Comparison of ENCODE assay signal across 1 cellular context in the genomic region with DNA sequence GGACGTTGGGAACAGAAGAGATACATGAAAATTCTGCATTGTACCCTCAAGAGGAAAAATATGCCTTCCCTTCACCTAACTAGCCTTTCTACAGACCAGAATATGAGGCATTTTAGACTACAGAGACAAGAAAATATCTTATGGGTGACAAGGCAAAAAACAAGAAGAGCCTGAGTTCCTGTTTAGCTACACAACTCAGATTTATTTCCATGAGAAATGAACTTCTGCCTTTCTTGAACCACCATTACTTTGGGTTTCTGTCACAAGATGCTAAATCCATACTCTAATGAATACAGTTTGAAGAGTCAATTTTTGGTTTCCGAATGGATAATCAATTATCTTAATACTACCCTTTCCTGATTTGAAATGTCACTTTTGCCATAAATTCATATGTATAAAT.
TF ChIP-seq lines count a peak whose summit lies in the region.

No MANE protein-coding gene starts in this region.

TF ChIP-seq in SK-N-SH treated with all-trans-retinoic acid at 6 μM for 48 hours, 23 proteins besides CTCF, POLR2A, EP300 and RAD21:
- TF ChIP-seq ZFP30 (CRISPR knock-in tag; IDR thresholded peaks at IDR 0.05) = no peak
- no peak for TF ChIP-seq ISL1 (CRISPR knock-in tag; IDR thresholded peaks at IDR 0.05)
- TF ChIP-seq ZC3H10 (CRISPR knock-in tag; IDR thresholded peaks at IDR 0.05) = no peak
- no peak for TF ChIP-seq GLIS3 (CRISPR knock-in tag; IDR thresholded peaks at IDR 0.05)
- TF ChIP-seq ZNF565 (CRISPR knock-in tag; conservative IDR thresholded peaks at IDR 0.05; ENCODE audit: low read depth) = no peak
- no peak for TF ChIP-seq ZNF8 (CRISPR knock-in tag; IDR thresholded peaks at IDR 0.05)
- TF ChIP-seq ZNF70 (CRISPR knock-in tag; IDR thresholded peaks at IDR 0.05) = no peak
- TF ChIP-seq CSDC2 (CRISPR knock-in tag; IDR thresholded peaks at IDR 0.05) = no peak
- no peak for TF ChIP-seq ESRRG (CRISPR knock-in tag; IDR thresholded peaks at IDR 0.05)
- TF ChIP-seq TSHZ2 (CRISPR knock-in tag; IDR thresholded peaks at IDR 0.05) = no peak
- TF ChIP-seq PPARA (CRISPR knock-in tag; IDR thresholded peaks at IDR 0.05; ENCODE audit: borderline replicate concordance) = no peak
- no peak for TF ChIP-seq CREB5 (CRISPR knock-in tag; IDR thresholded peaks at IDR 0.05; ENCODE audit: low read depth)
- TF ChIP-seq ARNTL (CRISPR knock-in tag; IDR thresholded peaks at IDR 0.05; ENCODE audit: borderline replicate concordance, low read depth) = no peak
- no peak for TF ChIP-seq SNAI2 (CRISPR knock-in tag; IDR thresholded peaks at IDR 0.05)
- TF ChIP-seq TCF4 (CRISPR knock-in tag; IDR thresholded peaks at IDR 0.05; ENCODE audit: borderline replicate concordance) = no peak
- no peak for TF ChIP-seq BACH2 (CRISPR knock-in tag; IDR thresholded peaks at IDR 0.05; ENCODE audit: borderline replicate concordance)
